ENCODE assay signal across 8 cellular contexts in genomic region chr7:149799397-149800168, GRCh38. TPM values are rescaled to one million over a fixed set of nuclear protein-coding genes. Genes with fewer than 3 reads are reported as not detected.
DNase-seq lines count a peak whose midpoint lies in the region; ATAC-seq and TF ChIP-seq lines count a peak whose summit lies in the region.

No MANE protein-coding gene starts in this region.

- POLR2A ChIA-PET in HEK293 (lab: Yijun Ruan, JAX), result no interaction called here

- CTCF ChIA-PET in HEK293 (lab: Yijun Ruan, JAX), result interaction anchor here (0.6 to 1.8 kb wide), 14 partner anchors 10 to 342 kb away, joined by 3 to 11 read pairs (median 4); no protein-coding TSS in a partner anchor

- H3K9me3 Mint-ChIP-seq in endothelial cell (ENCODE audit: unreplicated experiment), result no peaks in the 10 kb centered on the region
- H3K9me3 Mint-ChIP-seq in stimulated activated memory B cell treated with anti-CD40 and anti-IgM and Interleukin-4, amounts not matched to agents 10 μg/mL and 1 μg/mL and 100 μg/mL, for 72 hours, result no peaks in the 10 kb centered on the region

- DNase-seq in BE2C, result peak; percentile 74
- DNase-seq in activated CD4-positive, alpha-beta T cell treated with anti-CD3 and anti-CD28 coated beads for 4 hours, result peak; percentile 56 to 65
- DNase-seq in endothelial cell (ENCODE audit: low spot score), result peak; percentile 69
- peak; percentile 44 for DNase-seq in stimulated activated CD4-positive, alpha-beta T cell treated with anti-CD3 and anti-CD28 coated beads, Interleukin-1b, Interleukin-23, amount 100 ng/mL, for 48 hours
- DNase-seq in sigmoid colon, result no peak
- no peak for DNase-seq in EL

- H3K4me3 ChIP-seq in BE2C (ENCODE audit: low read depth, low read length) (no peak overlapping the region), HEK293 (ENCODE audit: low read depth, low read length) (no peak overlapping the region), sigmoid colon (no peak overlapping the region)

- H3K27me3 ChIP-seq in BE2C (peaks cover 5% of the 10 kb centered on the region; the same call in 1 of the 2 replicates), sigmoid colon (no peaks in the 10 kb centered on the region)

- no peaks in the 10 kb centered on the region for H3K9me3 ChIP-seq in BE2C
- H3K9me3 ChIP-seq in HEK293 (ENCODE audit: control insufficient read depth, insufficient read depth, low read depth, low read length), result no peaks in the 10 kb centered on the region
- H3K9me3 ChIP-seq in sigmoid colon, result no peaks in the 10 kb centered on the region

- H3K4me1 ChIP-seq in BE2C (no peaks in the 10 kb centered on the region), HEK293 (ENCODE audit: control insufficient read depth, insufficient read depth, low read length) (no peaks in the 10 kb centered on the region), sigmoid colon (no peaks in the 10 kb centered on the region)

- TF ChIP-seq POLR2A in sigmoid colon (IDR thresholded peaks at IDR 0.05), result no peak

- no peak for TF ChIP-seq EP300 in sigmoid colon (IDR thresholded peaks at IDR 0.05)

- ATAC-seq in stimulated activated memory B cell treated with anti-CD40 and anti-IgM and Interleukin-4, amounts not matched to agents 10 μg/mL and 1 μg/mL and 100 μg/mL, for 72 hours, result no peak

- H3K27ac ChIP-seq in HEK293 (ENCODE audit: extremely low read depth, low read depth, low read length) (no peak overlapping the region), sigmoid colon (no peak overlapping the region)

- 59 to 65% methylated on average over 8 of the region's 8 CpGs for WGBS in sigmoid colon, 2 donors

- peak overlapping the region; percentile 31 for H3K4me3 Mint-ChIP-seq in endothelial cell (ENCODE audit: unreplicated experiment)
- no peak overlapping the region for H3K4me3 Mint-ChIP-seq in stimulated activated memory B cell treated with anti-CD40 and anti-IgM and Interleukin-4, amounts not matched to agents 10 μg/mL and 1 μg/mL and 100 μg/mL, for 72 hours

- TF ChIP-seq CTCF in BE2C (IDR thresholded peaks at IDR 0.05; ENCODE audit: low read depth, low read length) (peak; percentile 78), HEK293 (tag by site-specific recombination; IDR thresholded peaks at IDR 0.05) (peak; percentile 64), endothelial cell (IDR thresholded peaks at IDR 0.05; ENCODE audit: unreplicated experiment) (peak; percentile 47), sigmoid colon (IDR thresholded peaks at IDR 0.05) (peak in 1 of 4 experiments; percentile 13)

- H3K4me1 Mint-ChIP-seq in endothelial cell (ENCODE audit: unreplicated experiment), result no peaks in the 10 kb centered on the region
- peaks cover 8% of the 10 kb centered on the region for H3K4me1 Mint-ChIP-seq in stimulated activated memory B cell treated with anti-CD40 and anti-IgM and Interleukin-4, amounts not matched to agents 10 μg/mL and 1 μg/mL and 100 μg/mL, for 72 hours

- no peak overlapping the region for H3K27ac Mint-ChIP-seq in endothelial cell (ENCODE audit: unreplicated experiment)
- no peak overlapping the region for H3K27ac Mint-ChIP-seq in stimulated activated memory B cell treated with anti-CD40 and anti-IgM and Interleukin-4, amounts not matched to agents 10 μg/mL and 1 μg/mL and 100 μg/mL, for 72 hours

- intact Hi-C loops in sigmoid colon (cut with DNase I), result no loop called here

- H3K27me3 Mint-ChIP-seq in endothelial cell (ENCODE audit: unreplicated experiment), result peaks cover 10% of the 10 kb centered on the region
- H3K27me3 Mint-ChIP-seq in stimulated activated memory B cell treated with anti-CD40 and anti-IgM and Interleukin-4, amounts not matched to agents 10 μg/mL and 1 μg/mL and 100 μg/mL, for 72 hours, result peaks cover 31% of the 10 kb centered on the region

- H3K36me3 ChIP-seq in BE2C (no peaks in the 10 kb centered on the region), HEK293 (ENCODE audit: control insufficient read depth in 2 of 2, insufficient read depth in 1 of 2, low read length in 2 of 2) (no peaks in the 10 kb centered on the region), sigmoid colon (no peaks in the 10 kb centered on the region)

- peaks cover 8% of the 10 kb centered on the region for H3K36me3 Mint-ChIP-seq in endothelial cell (ENCODE audit: low read depth, unreplicated experiment)
- H3K36me3 Mint-ChIP-seq in stimulated activated memory B cell treated with anti-CD40 and anti-IgM and Interleukin-4, amounts not matched to agents 10 μg/mL and 1 μg/mL and 100 μg/mL, for 72 hours, result no peaks in the 10 kb centered on the region

TF ChIP-seq in HEK293, 187 proteins besides CTCF, POLR2A, EP300 and RAD21:
- TF ChIP-seq HOXD13 (CRISPR knock-in tag; IDR thresholded peaks at IDR 0.05; ENCODE audit: borderline replicate concordance), result no peak
- TF ChIP-seq PATZ1 (tag by site-specific recombination; IDR thresholded peaks at IDR 0.05), result 0 out of 2 replicates have a peak, but pooled peaks have one; percentile 31
- no peak for TF ChIP-seq ZNF280D (tag by site-specific recombination; IDR thresholded peaks at IDR 0.05)
- peak; percentile 72; the same call in 1 of the 2 replicates for TF ChIP-seq ZNF2 (tag by site-specific recombination; IDR thresholded peaks at IDR 0.05)
- no peak for TF ChIP-seq ZBTB1 (tag by site-specific recombination; IDR thresholded peaks at IDR 0.05)
- no peak for TF ChIP-seq ZNF354C (tag by site-specific recombination; IDR thresholded peaks at IDR 0.05; ENCODE audit: borderline replicate concordance, low read depth)
- TF ChIP-seq ZNF654 (tag by site-specific recombination; IDR thresholded peaks at IDR 0.05; ENCODE audit: low read depth), result peak; percentile 43
- no peak for TF ChIP-seq ZNF16 (tag by site-specific recombination; IDR thresholded peaks at IDR 0.05; ENCODE audit: low read depth)

RNA-seq across cellular contexts. Expression of gene ZNF467, which starts 26.2 kb away (rescaled TPM):
- 149 TPM for polyA plus RNA-seq in BE2C (2012; ENCODE audit: insufficient read depth, insufficient read length, low read depth)
- 64.2 TPM for total RNA-seq in endothelial cell (ENCODE audit: unreplicated experiment)
- 10 to 100 TPM in 1 of 4 donors, 1 to 10 TPM in 3; 7.1 to 15.7 (median 9.2) TPM for total RNA-seq in sigmoid colon
- polyA plus RNA-seq in sigmoid colon, result 1 to 10 TPM; 3.0 to 4.6 (median 3.5) TPM

RNA-seq across cellular contexts. Expression of gene ZNF862, which starts 38.6 kb away (rescaled TPM):
- polyA plus RNA-seq in BE2C (2012; ENCODE audit: insufficient read depth, insufficient read length, low read depth), result 17.5 TPM
- total RNA-seq in endothelial cell (ENCODE audit: unreplicated experiment), result 22.6 TPM
- 10 to 100 TPM; 12.5 to 23.8 (median 15.9) TPM for total RNA-seq in sigmoid colon
- polyA plus RNA-seq in sigmoid colon, result 1 to 10 TPM in 2 of 3 donors, under 1 TPM in 1; 0.92 to 9.6 (median 6.0) TPM

Comparison
In these comparisons a context has a peak if more than half of its experiments do, and no peak if none do; other contexts are left out.
1. DNase-seq: peak in BE2C (single experiment), activated CD4-positive, alpha-beta T cell treated with anti-CD3 and anti-CD28 coated beads for 4 hours (2 of 2), endothelial cell (single experiment) and stimulated activated CD4-positive, alpha-beta T cell treated with anti-CD3 and anti-CD28 coated beads, Interleukin-1b, Interleukin-23, amount 100 ng/mL, for 48 hours (single experiment); none in sigmoid colon (single experiment) and EL (single experiment).